8 cellular contexts compared by ENCODE assay signal in genomic region chr18:79944126-79944731, GRCh38. TPM values are rescaled to one million over a fixed set of nuclear protein-coding genes. Genes with fewer than 3 reads are reported as not detected.
DNase-seq lines count a peak whose midpoint lies in the region; ATAC-seq and TF ChIP-seq lines count a peak whose summit lies in the region.

No MANE protein-coding gene starts in this region.

- BruUV-seq in Calu3 (replicated peaks; lab: Mats Ljungman, UMichigan) = no TSS peak

- H3K79me1 ChIP-seq in neuronal stem cell (ENCODE audit: low read depth, low read length) = peaks cover 10% of the 10 kb centered on the region

- H2AFZ ChIP-seq in neuronal stem cell (ENCODE audit: low read length) = no peak overlapping the region

- no peak overlapping the region for H2BK15ac ChIP-seq in neuronal stem cell (ENCODE audit: low read length)

- peak overlapping the region; percentile 5 for H3K18ac ChIP-seq in neuronal stem cell (ENCODE audit: low read length)

- DNase-seq in GM13976 (ENCODE audit: low spot score) (peak; percentile 59), neuronal stem cell (ENCODE audit: low spot score) (no peak), NCI-H1105 treated with DMSO at 0.1 percent for 48 hours (lab: John Stamatoyannopoulos, UW) (no peak), Calu3 (no peak)
- peak; percentile 76 for DNase-seq in activated CD8-positive, alpha-beta memory T cell treated with anti-CD3 and anti-CD28 coated beads, Interleukin-2, amount 10 ng/mL, durations not matched to agents 7 days and 5 days

- no peak for TF ChIP-seq CTCF in GM13976 (IDR thresholded peaks at IDR 0.05; ENCODE audit: borderline replicate concordance, control extremely low read depth, extremely low read depth, insufficient read depth, missing control alignments)
- no peak for TF ChIP-seq CTCF in Calu3 (IDR thresholded peaks at IDR 0.05; ENCODE audit: unreplicated experiment)

- H3K4ac ChIP-seq in neuronal stem cell (ENCODE audit: low read length) = no peak overlapping the region

- no peak overlapping the region for H3K23ac ChIP-seq in neuronal stem cell (ENCODE audit: low read depth, low read length, poor library complexity)

- WGBS in neuronal stem cell (ENCODE audit: extremely low coverage in 2 of 2, insufficient read length in 2 of 2, insufficient replicate concordance in 1 of 2), 2 donors = no CpG with 5 or more reads among the region's 11 CpGs

- no peak overlapping the region for H4K8ac ChIP-seq in neuronal stem cell (ENCODE audit: low read depth, low read length)

- H2BK120ac ChIP-seq in neuronal stem cell (ENCODE audit: low read depth, low read length) = no peak overlapping the region

- CTCF ChIA-PET in activated CD8-positive, alpha-beta memory T cell treated with anti-CD3 and anti-CD28 coated beads, Interleukin-2, amount 10 ng/mL, durations not matched to agents 7 days and 5 days (lab: Charles Lee) = interaction anchor here (0.8 to 1.1 kb wide), 3 partner anchors 16 to 44 kb away, joined by 3 read pairs; partner anchors contain the start of gene TXNL4A
- CTCF ChIA-PET in Calu3 (lab: Charles Lee) = no interaction called here

- no peaks in the 10 kb centered on the region for H3K27me3 ChIP-seq in neuronal stem cell (ENCODE audit: control insufficient read depth in 3 of 3, insufficient read depth in 3 of 3, low read depth in 1 of 3, low read length in 3 of 3)

- no peak overlapping the region for H2AK5ac ChIP-seq in neuronal stem cell (ENCODE audit: low read depth, low read length)

- peaks cover 18% of the 10 kb centered on the region for H3K4me1 Mint-ChIP-seq in activated CD8-positive, alpha-beta memory T cell treated with anti-CD3 and anti-CD28 coated beads, Interleukin-2, amount 10 ng/mL, durations not matched to agents 7 days and 5 days
- no peaks in the 10 kb centered on the region for H3K4me1 Mint-ChIP-seq in Calu3 (ENCODE audit: low read depth, unreplicated experiment)

- H3K27me3 Mint-ChIP-seq in activated CD8-positive, alpha-beta memory T cell treated with anti-CD3 and anti-CD28 coated beads, Interleukin-2, amount 10 ng/mL, durations not matched to agents 7 days and 5 days = no peaks in the 10 kb centered on the region
- H3K27me3 Mint-ChIP-seq in Calu3 (ENCODE audit: unreplicated experiment) = no peaks in the 10 kb centered on the region

- H4K91ac ChIP-seq in neuronal stem cell (ENCODE audit: low read depth, low read length, poor library complexity) = no peak overlapping the region

- peaks cover 18% of the 10 kb centered on the region for H3K36me3 Mint-ChIP-seq in activated CD8-positive, alpha-beta memory T cell treated with anti-CD3 and anti-CD28 coated beads, Interleukin-2, amount 10 ng/mL, durations not matched to agents 7 days and 5 days
- peaks cover 8% of the 10 kb centered on the region for H3K36me3 Mint-ChIP-seq in Calu3 (ENCODE audit: insufficient read depth, unreplicated experiment)

- H3K9me3 Mint-ChIP-seq in activated CD8-positive, alpha-beta memory T cell treated with anti-CD3 and anti-CD28 coated beads, Interleukin-2, amount 10 ng/mL, durations not matched to agents 7 days and 5 days (ENCODE audit: low read depth) = no peaks in the 10 kb centered on the region
- H3K9me3 Mint-ChIP-seq in Calu3 (ENCODE audit: low read depth, unreplicated experiment) = no peaks in the 10 kb centered on the region

- H3K9ac ChIP-seq in neuronal stem cell (ENCODE audit: low read depth, low read length, poor library complexity) = no peak overlapping the region

- peaks cover 10 to 62% of the 10 kb centered on the region in 2 donors for H3K36me3 ChIP-seq in neuronal stem cell (replicated peaks in 1 of 2; ENCODE audit: control insufficient read depth in 2 of 2, insufficient read depth in 2 of 2, low read length in 2 of 2)

- H3K27ac ChIP-seq in neuronal stem cell (replicated peaks; ENCODE audit: low read length) = no peak overlapping the region

- H3K9me3 ChIP-seq in neuronal stem cell (replicated peaks in 1 of 2; ENCODE audit: control insufficient read depth in 2 of 2, insufficient read depth in 1 of 2, low read depth in 1 of 2, low read length in 2 of 2) = peaks cover 0 to 4% of the 10 kb centered on the region in 2 donors

- H3K4me1 ChIP-seq in neuronal stem cell (ENCODE audit: control insufficient read depth in 2 of 2, insufficient read depth in 1 of 2, low read depth in 1 of 2, low read length in 2 of 2) = peaks cover 0 to 5% of the 10 kb centered on the region in 2 donors

- no peak overlapping the region for H3K14ac ChIP-seq in neuronal stem cell (ENCODE audit: low read length)

- intact Hi-C loops in Calu3 (cut with micrococcal nuclease; ENCODE audit: unreplicated experiment) = no loop called here

- no peak overlapping the region for H3K4me2 ChIP-seq in neuronal stem cell (ENCODE audit: insufficient read depth, low read length, poor library complexity, severe bottlenecking)

- no peak overlapping the region for H3K4me3 ChIP-seq in neuronal stem cell (ENCODE audit: low read length in 2 of 2)

- H2BK12ac ChIP-seq in neuronal stem cell (ENCODE audit: low read length) = no peak overlapping the region

- H2BK5ac ChIP-seq in neuronal stem cell (ENCODE audit: low read length) = no peak overlapping the region

- in situ Hi-C loops in GM13976 (cut with MboI; ENCODE audit: low sequenced_read_pairs, unreplicated experiment) = no loop called here

- ATAC-seq in HG02870 (IDR thresholded peaks at IDR 0.05; ENCODE audit: unreplicated experiment) (peak; percentile 61), GM21423 (IDR thresholded peaks at IDR 0.05; ENCODE audit: unreplicated experiment) (no peak), GM18873 (IDR thresholded peaks at IDR 0.05; ENCODE audit: low FRiP score, unreplicated experiment) (no peak)
- ATAC-seq in activated CD8-positive, alpha-beta memory T cell treated with anti-CD3 and anti-CD28 coated beads, Interleukin-2, amount 10 ng/mL, durations not matched to agents 7 days and 5 days = peak; percentile 82

- H3K27ac Mint-ChIP-seq in activated CD8-positive, alpha-beta memory T cell treated with anti-CD3 and anti-CD28 coated beads, Interleukin-2, amount 10 ng/mL, durations not matched to agents 7 days and 5 days = no peak overlapping the region
- no peak overlapping the region for H3K27ac Mint-ChIP-seq in Calu3 (ENCODE audit: unreplicated experiment)

- H3K4me3 Mint-ChIP-seq in activated CD8-positive, alpha-beta memory T cell treated with anti-CD3 and anti-CD28 coated beads, Interleukin-2, amount 10 ng/mL, durations not matched to agents 7 days and 5 days = no peak overlapping the region
- H3K4me3 Mint-ChIP-seq in Calu3 (ENCODE audit: low read depth, unreplicated experiment) = no peak overlapping the region

RNA-seq across cellular contexts. Expression of gene SLC66A2, which starts 7.2 kb away (rescaled TPM):
- total RNA-seq in activated CD8-positive, alpha-beta memory T cell treated with anti-CD3 and anti-CD28 coated beads, Interleukin-2, amount 10 ng/mL, durations not matched to agents 7 days and 5 days = 10 to 100 TPM; 23.4 TPM
- 19.1 TPM for polyA plus RNA-seq in neuronal stem cell (2013, experiment 1 of 2)
- polyA plus RNA-seq in neuronal stem cell (2013, experiment 2 of 2) = 18.6 TPM
- total RNA-seq in Calu3 (2022) = 19.5 and 23.4 TPM in 2 replicates

RNA-seq across cellular contexts. Expression of gene HSBP1L1, which starts 20.2 kb away (rescaled TPM):
- 1 to 10 TPM; 1.1 to 5.0 TPM for total RNA-seq in activated CD8-positive, alpha-beta memory T cell treated with anti-CD3 and anti-CD28 coated beads, Interleukin-2, amount 10 ng/mL, durations not matched to agents 7 days and 5 days
- polyA plus RNA-seq in neuronal stem cell (2013, experiment 1 of 2) = 2.1 TPM
- 2.0 TPM for polyA plus RNA-seq in neuronal stem cell (2013, experiment 2 of 2)
- total RNA-seq in Calu3 (2022) = 17.9 and 18.8 TPM in 2 replicates

RNA-seq across cellular contexts. Expression of gene TXNL4A, which starts 44.1 kb away (rescaled TPM):
- 100 to 1,000 TPM; 140 to 151 TPM for total RNA-seq in activated CD8-positive, alpha-beta memory T cell treated with anti-CD3 and anti-CD28 coated beads, Interleukin-2, amount 10 ng/mL, durations not matched to agents 7 days and 5 days
- polyA plus RNA-seq in neuronal stem cell (2013, experiment 1 of 2) = 113 TPM
- polyA plus RNA-seq in neuronal stem cell (2013, experiment 2 of 2) = 115 TPM
- total RNA-seq in Calu3 (2022) = 64.1 and 75.9 TPM in 2 replicates

Comparison
In these comparisons a context has a peak if more than half of its experiments do, and no peak if none do; other contexts are left out.
1. DNase-seq: peak in GM13976 (single experiment) and activated CD8-positive, alpha-beta memory T cell treated with anti-CD3 and anti-CD28 coated beads, Interleukin-2, amount 10 ng/mL, durations not matched to agents 7 days and 5 days (single experiment); none in neuronal stem cell (single experiment), NCI-H1105 treated with DMSO at 0.1 percent for 48 hours (single experiment) and Calu3 (single experiment).
2. ATAC-seq: peak in HG02870 (single experiment) and activated CD8-positive, alpha-beta memory T cell treated with anti-CD3 and anti-CD28 coated beads, Interleukin-2, amount 10 ng/mL, durations not matched to agents 7 days and 5 days (single experiment); none in GM21423 (single experiment) and GM18873 (single experiment).